ENCODE assay signal across 12 cellular contexts in the genomic region with DNA sequence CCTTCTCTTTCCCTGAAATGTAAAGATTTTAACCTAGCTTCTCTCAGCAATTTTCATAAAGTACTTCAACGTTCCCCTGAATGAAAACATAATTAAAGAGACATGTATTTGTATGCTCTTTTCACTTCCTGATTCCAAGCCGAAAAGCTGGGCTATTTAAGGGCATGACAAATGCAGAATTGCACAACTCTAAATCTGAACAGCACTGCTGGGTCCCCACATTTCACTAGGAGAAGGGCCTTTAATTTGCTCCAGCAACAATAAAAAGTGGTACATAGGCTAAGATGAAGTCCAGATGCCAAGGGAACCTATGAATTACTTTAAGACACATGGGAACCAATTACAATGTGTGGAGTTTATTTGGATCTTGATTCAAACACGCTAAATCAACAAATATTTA. TPM values are rescaled to one million over a fixed set of nuclear protein-coding genes. Genes with fewer than 3 reads are reported as not detected.
A peak's percentile ranks its signal among the peaks of the same experiment; 100 is the strongest.
DNase-seq lines count a peak whose midpoint lies in the region; ATAC-seq and TF ChIP-seq lines count a peak whose summit lies in the region.
"Had no signal": no experiment of that assay in that cellular context is flagged by ENCODE, and none has a peak within 500 bp of the region (broad histone marks: within the 10 kb centered on the region; RNA-seq: fewer than 3 reads in every experiment).

No MANE protein-coding gene starts in this region.

- peak overlapping the region; percentile 6 for H3K4me2 ChIP-seq in osteoblast (ENCODE audit: insufficient read depth, low read length)

- H3K4me3 ChIP-seq in osteoblast (ENCODE audit: insufficient read depth, low read length), result no peak overlapping the region

- peak overlapping the region; percentile 45 for H3K27ac ChIP-seq in epithelial cell of prostate
- H3K27ac ChIP-seq in osteoblast (ENCODE audit: low read depth, low read length), result no peak overlapping the region

- no peak for TF ChIP-seq CTCF in osteoblast (IDR thresholded peaks at IDR 0.05; ENCODE audit: extremely low read depth, low read depth, low read length)

- H4K20me1 ChIP-seq in osteoblast (ENCODE audit: insufficient read depth, low read length), result no peaks in the 10 kb centered on the region

- H3K36me3 ChIP-seq in osteoblast (ENCODE audit: insufficient read depth, low read length), result no peaks in the 10 kb centered on the region

- H2AFZ ChIP-seq in osteoblast (ENCODE audit: low read length), result peak overlapping the region; percentile 95

- H3K79me2 ChIP-seq in osteoblast (ENCODE audit: insufficient read depth, low read length), result no peaks in the 10 kb centered on the region

- H3K9me3 ChIP-seq in osteoblast (ENCODE audit: low read depth, low read length), result no peaks in the 10 kb centered on the region

- H3K4me1 ChIP-seq in osteoblast (ENCODE audit: insufficient read depth, low read length), result peaks cover 18% of the 10 kb centered on the region

- DNase-seq in GM04503 (ENCODE audit: low read depth), result peak; percentile 64
- peak; percentile 46 for DNase-seq in LHCN-M2 (ENCODE audit: low read depth)
- no peak for DNase-seq in epithelial cell of prostate (ENCODE audit: low read depth, low spot score)
- DNase-seq in osteoblast (ENCODE audit: insufficient read length, low spot score, missing footprints), result peak; percentile 80
- DNase-seq in NCI-H2171 treated with DMSO at 0.1 percent for 48 hours (lab: John Stamatoyannopoulos, UW), result no peak
- no peak for DNase-seq in ecto neural progenitor cell (ENCODE audit: low spot score)
- no peak for DNase-seq in NCI-H226
- DNase-seq: activated gamma-delta T cell; DND-41; NCI-H82; stimulated activated naive B cell treated with anti-CD40 and anti-IgM and Interleukin-4, amounts not matched to agents 10 μg/mL and 1 μg/mL and 100 μg/mL, for 72 hours had no signal

- no peaks in the 10 kb centered on the region for H3K27me3 ChIP-seq in osteoblast (ENCODE audit: insufficient read depth, low read length)

- no peak for ATAC-seq in SK-N-SH treated with all-trans-retinoic acid at 6 μM for 48 hours

TF ChIP-seq in SK-N-SH treated with all-trans-retinoic acid at 6 μM for 48 hours, 23 proteins besides CTCF, POLR2A, EP300 and RAD21:
- TF ChIP-seq TCF4 (CRISPR knock-in tag; IDR thresholded peaks at IDR 0.05; ENCODE audit: borderline replicate concordance) (no peak), BACH2 (CRISPR knock-in tag; IDR thresholded peaks at IDR 0.05; ENCODE audit: borderline replicate concordance) (no peak)

RNA-seq across cellular contexts. Expression of gene IRAK1BP1, which starts 42.0 kb away (rescaled TPM):
- total RNA-seq in LHCN-M2 (2014; rRNA removed), result 3.4 and 4.0 TPM in 2 replicates
- 1.3 TPM for polyA plus RNA-seq in LHCN-M2 (2012)
- 6.9 and 7.1 TPM in 2 replicates for total RNA-seq in osteoblast

Comparison
In these comparisons a context has a peak if more than half of its experiments do, and no peak if none do; other contexts are left out.
1. DNase-seq: peak in GM04503 (single experiment), LHCN-M2 (single experiment) and osteoblast (single experiment); none in epithelial cell of prostate (single experiment), NCI-H2171 treated with DMSO at 0.1 percent for 48 hours (single experiment), ecto neural progenitor cell (single experiment) and NCI-H226 (single experiment).